In the genomic region with DNA sequence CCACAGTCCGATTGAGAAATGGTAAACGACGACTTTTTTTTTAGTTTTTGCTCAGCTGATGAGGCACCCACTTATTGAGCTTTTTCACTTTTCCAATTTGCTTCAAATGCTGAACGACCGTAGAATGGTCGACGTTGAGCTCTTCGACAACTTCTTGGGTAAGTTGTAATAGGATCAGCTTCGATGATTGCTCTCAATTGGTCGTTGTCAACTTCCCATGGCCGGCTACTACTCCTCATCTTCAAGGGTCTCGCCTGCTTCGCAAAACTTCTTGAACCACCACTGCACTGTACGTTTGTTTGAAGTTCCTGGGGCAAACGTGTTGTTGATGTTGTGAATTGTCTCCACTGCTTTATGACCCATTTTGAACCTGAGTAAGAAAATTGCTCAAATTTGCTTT, we compare ENCODE assay signal across 12 cellular contexts. TPM values are rescaled to one million over a fixed set of nuclear protein-coding genes. Genes with fewer than 3 reads are reported as not detected.
A peak's percentile ranks its signal among the peaks of the same experiment; 100 is the strongest.
DNase-seq lines count a peak whose midpoint lies in the region; ATAC-seq lines count a peak whose summit lies in the region.
"Had no signal": no experiment of that assay in that cellular context is flagged by ENCODE, and none has a peak within 500 bp of the region (broad histone marks: within the 10 kb centered on the region; RNA-seq: fewer than 3 reads in every experiment).

No MANE protein-coding gene starts in this region.

- peaks cover 26% of the 10 kb centered on the region for H3K4me1 Mint-ChIP-seq in activated T-cell treated with anti-CD3 and anti-CD28 coated beads, Interleukin-2, amount 50 U/mL, for 24 hours (ENCODE audit: low read depth)
- peaks cover 16% of the 10 kb centered on the region for H3K4me1 Mint-ChIP-seq in activated T-cell treated with anti-CD3 and anti-CD28 coated beads, Interleukin-2, amount 50 U/mL, for 4 hours (ENCODE audit: low read depth)
- H3K4me1 Mint-ChIP-seq in activated CD8-positive, alpha-beta memory T cell treated with anti-CD3 and anti-CD28 coated beads, Interleukin-2, amount 10 ng/mL, durations not matched to agents 7 days and 5 days = peaks cover 12% of the 10 kb centered on the region

- no peak overlapping the region for H3K4me3 Mint-ChIP-seq in activated T-cell treated with anti-CD3 and anti-CD28 coated beads, Interleukin-2, amount 50 U/mL, for 24 hours
- H3K4me3 Mint-ChIP-seq in activated T-cell treated with anti-CD3 and anti-CD28 coated beads, Interleukin-2, amount 50 U/mL, for 4 hours = no peak overlapping the region
- H3K4me3 Mint-ChIP-seq in activated CD8-positive, alpha-beta memory T cell treated with anti-CD3 and anti-CD28 coated beads, Interleukin-2, amount 10 ng/mL, durations not matched to agents 7 days and 5 days = no peak overlapping the region
- H3K4me3 Mint-ChIP-seq: CD4-positive, CD25-positive, alpha-beta regulatory T cell had no signal

- H3K9me3 Mint-ChIP-seq in activated T-cell treated with anti-CD3 and anti-CD28 coated beads, Interleukin-2, amount 50 U/mL, for 24 hours = no peaks in the 10 kb centered on the region
- no peaks in the 10 kb centered on the region for H3K9me3 Mint-ChIP-seq in activated T-cell treated with anti-CD3 and anti-CD28 coated beads, Interleukin-2, amount 50 U/mL, for 4 hours
- H3K9me3 Mint-ChIP-seq in activated CD8-positive, alpha-beta memory T cell treated with anti-CD3 and anti-CD28 coated beads, Interleukin-2, amount 10 ng/mL, durations not matched to agents 7 days and 5 days (ENCODE audit: low read depth) = no peaks in the 10 kb centered on the region
- H3K9me3 Mint-ChIP-seq: CD4-positive, CD25-positive, alpha-beta regulatory T cell had no signal

- DNase-seq in activated T-cell treated with anti-CD3 and anti-CD28 coated beads, Interleukin-2, amount 50 U/mL, for 24 hours = peak; percentile 6
- no peak for DNase-seq in activated T-cell treated with anti-CD3 and anti-CD28 coated beads, Interleukin-2, amount 50 U/mL, for 4 hours
- peak; percentile 4 for DNase-seq in activated CD8-positive, alpha-beta memory T cell treated with anti-CD3 and anti-CD28 coated beads, Interleukin-2, amount 10 ng/mL, durations not matched to agents 7 days and 5 days
- DNase-seq in mesenteric fat pad (ENCODE audit: low spot score) (peak; percentile 59), ureter (ENCODE audit: low spot score) (peak; percentile 7), dedifferentiated amniotic fluid mesenchymal stem cell (ENCODE audit: extremely low spot score) (no peak), putamen (ENCODE audit: low spot score) (no peak)
- DNase-seq: ACHN; CD4-positive, CD25-positive, alpha-beta regulatory T cell; DMS 273 treated with DMSO at 0.1 percent for 48 hours; GM23248 had no signal

- no peak for ATAC-seq in activated T-cell treated with anti-CD3 and anti-CD28 coated beads, Interleukin-2, amount 50 U/mL, for 4 hours
- no peak for ATAC-seq in activated CD8-positive, alpha-beta memory T cell treated with anti-CD3 and anti-CD28 coated beads, Interleukin-2, amount 10 ng/mL, durations not matched to agents 7 days and 5 days
- ATAC-seq: HCT116 had no signal

- CTCF ChIA-PET in activated CD8-positive, alpha-beta memory T cell treated with anti-CD3 and anti-CD28 coated beads, Interleukin-2, amount 10 ng/mL, durations not matched to agents 7 days and 5 days (lab: Charles Lee) = interaction anchor here (0.9 kb wide), 1 partner anchor 56 kb away, joined by 3 read pairs; no protein-coding TSS in a partner anchor

- H3K36me3 Mint-ChIP-seq in activated T-cell treated with anti-CD3 and anti-CD28 coated beads, Interleukin-2, amount 50 U/mL, for 24 hours (ENCODE audit: low read depth) = peaks cover 77% of the 10 kb centered on the region
- H3K36me3 Mint-ChIP-seq in activated T-cell treated with anti-CD3 and anti-CD28 coated beads, Interleukin-2, amount 50 U/mL, for 4 hours (ENCODE audit: insufficient read depth) = peaks cover 5% of the 10 kb centered on the region
- H3K36me3 Mint-ChIP-seq in activated CD8-positive, alpha-beta memory T cell treated with anti-CD3 and anti-CD28 coated beads, Interleukin-2, amount 10 ng/mL, durations not matched to agents 7 days and 5 days = peaks cover 41% of the 10 kb centered on the region

- H3K27me3 Mint-ChIP-seq in activated T-cell treated with anti-CD3 and anti-CD28 coated beads, Interleukin-2, amount 50 U/mL, for 24 hours = no peaks in the 10 kb centered on the region
- no peaks in the 10 kb centered on the region for H3K27me3 Mint-ChIP-seq in activated T-cell treated with anti-CD3 and anti-CD28 coated beads, Interleukin-2, amount 50 U/mL, for 4 hours (ENCODE audit: low read depth)
- H3K27me3 Mint-ChIP-seq in activated CD8-positive, alpha-beta memory T cell treated with anti-CD3 and anti-CD28 coated beads, Interleukin-2, amount 10 ng/mL, durations not matched to agents 7 days and 5 days = no peaks in the 10 kb centered on the region
- H3K27me3 Mint-ChIP-seq: CD4-positive, CD25-positive, alpha-beta regulatory T cell had no signal

- no peak overlapping the region for H3K27ac Mint-ChIP-seq in activated T-cell treated with anti-CD3 and anti-CD28 coated beads, Interleukin-2, amount 50 U/mL, for 24 hours
- no peak overlapping the region for H3K27ac Mint-ChIP-seq in activated CD8-positive, alpha-beta memory T cell treated with anti-CD3 and anti-CD28 coated beads, Interleukin-2, amount 10 ng/mL, durations not matched to agents 7 days and 5 days
- H3K27ac Mint-ChIP-seq: CD4-positive, CD25-positive, alpha-beta regulatory T cell had no signal

RNA-seq across cellular contexts. Expression of a gene that starts 35.7 kb away (rescaled TPM):
- total RNA-seq in activated T-cell treated with anti-CD3 and anti-CD28 coated beads, Interleukin-2, amount 50 U/mL, for 4 hours = 10 to 100 TPM; 59.3 to 71.6 (median 67.6) TPM
- total RNA-seq in activated CD8-positive, alpha-beta memory T cell treated with anti-CD3 and anti-CD28 coated beads, Interleukin-2, amount 10 ng/mL, durations not matched to agents 7 days and 5 days = 100 to 1,000 TPM in 1 of 2 experiments, 10 to 100 TPM in 1; 94.6 to 114 TPM
- total RNA-seq in mesenteric fat pad (74.6 TPM), ureter (118 TPM)

Comparison
In these comparisons a context has a peak if more than half of its experiments do, and no peak if none do; other contexts are left out.
1. DNase-seq: peak in activated T-cell treated with anti-CD3 and anti-CD28 coated beads, Interleukin-2, amount 50 U/mL, for 24 hours (single experiment), activated CD8-positive, alpha-beta memory T cell treated with anti-CD3 and anti-CD28 coated beads, Interleukin-2, amount 10 ng/mL, durations not matched to agents 7 days and 5 days (single experiment), mesenteric fat pad (single experiment) and ureter (single experiment); none in activated T-cell treated with anti-CD3 and anti-CD28 coated beads, Interleukin-2, amount 50 U/mL, for 4 hours (single experiment), dedifferentiated amniotic fluid mesenchymal stem cell (single experiment) and putamen (single experiment).